In the genomic region with DNA sequence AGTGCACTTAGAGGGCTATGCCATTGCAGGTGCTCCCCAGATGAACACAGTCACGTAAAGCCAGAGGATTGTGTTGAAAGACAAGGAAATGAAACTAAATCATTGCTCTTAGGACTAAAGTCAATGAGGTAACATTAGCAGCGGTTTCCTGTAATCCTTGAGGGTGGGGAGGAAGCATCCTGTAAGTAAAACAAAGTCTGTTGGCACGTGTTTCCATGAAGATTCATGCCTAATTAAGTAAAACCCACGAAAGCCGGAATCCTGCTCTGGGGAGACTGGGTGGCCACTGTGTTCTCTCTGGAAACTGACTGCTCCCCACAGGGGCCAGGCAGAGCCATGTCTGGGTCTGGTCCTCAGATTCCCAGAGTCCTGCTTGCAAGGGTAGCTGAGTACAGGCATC, we compare ENCODE assay signal across 10 cellular contexts. TPM values are rescaled to one million over a fixed set of nuclear protein-coding genes. Genes with fewer than 3 reads are reported as not detected.
DNase-seq lines count a peak whose midpoint lies in the region; ATAC-seq, FAIRE-seq and TF ChIP-seq lines count a peak whose summit lies in the region.
"Had no signal": no experiment of that assay in that cellular context is flagged by ENCODE, and none has a peak within 500 bp of the region (broad histone marks: within the 10 kb centered on the region; RNA-seq: fewer than 3 reads in every experiment).

No MANE protein-coding gene starts in this region.

- peaks cover 22% of the 10 kb centered on the region for H3K4me1 Mint-ChIP-seq in nephron progenitor cell

- H3K4me3 Mint-ChIP-seq in nephron progenitor cell: no peak overlapping the region

- H3K27me3 ChIP-seq in HepG2 (ENCODE audit: control insufficient read depth in 1 of 2, insufficient read depth in 2 of 2, low read length in 2 of 2): peaks cover 1 to 29% of the 10 kb centered on the region in 2 experiments; a peak in 2 of 5 replicates

- H3K27me3 Mint-ChIP-seq in nephron progenitor cell (ENCODE audit: low read depth, poor library complexity): peaks cover 13% of the 10 kb centered on the region

- DNase-seq in GM12892 (ENCODE audit: insufficient read length) (no peak), NCI-H2196 treated with DMSO at 0.1 percent for 48 hours (lab: John Stamatoyannopoulos, UW; ENCODE audit: unreplicated experiment) (peak; percentile 44), HepG2 (ENCODE audit: low spot score) (no peak), DMS114 treated with DMSO at 0.1 percent for 48 hours (lab: John Stamatoyannopoulos, UW; ENCODE audit: unreplicated experiment) (no peak), C1 segment of cervical spinal cord (lab: John Stamatoyannopoulos, UW) (no peak), nephron progenitor cell (no peak), GF-D8 (lab: John Stamatoyannopoulos, UW) (no peak)
- DNase-seq: activated gamma-delta T cell, PC-3 had no signal

- no peaks in the 10 kb centered on the region for H3K9me3 ChIP-seq in HepG2 (ENCODE audit: low read length)

- FAIRE-seq in GM12892 (lab: Jason Lieb, UNC): peak; percentile 81
- FAIRE-seq in HepG2 (lab: Jason Lieb, UNC): no peak

- H3K9ac ChIP-seq in HepG2 (ENCODE audit: insufficient read depth, low read depth, low read length): no peak overlapping the region

- H2AFZ ChIP-seq in HepG2 (ENCODE audit: low read length): peak overlapping the region; percentile 47

- H3K36me3 ChIP-seq in HepG2 (replicated peaks in 1 of 2; ENCODE audit: control insufficient read depth in 1 of 2, insufficient read depth in 2 of 2, low read length in 2 of 2): no peaks in the 10 kb centered on the region

- in situ Hi-C loops in HepG2 (cut with HindIII; ENCODE audit: extremely low pct_ligation_motif_present, low pct_unique_long_range_greater_than_20kb): no loop called here

- H3K4me2 ChIP-seq in HepG2 (ENCODE audit: low read depth, low read length): peak overlapping the region; percentile 24; the same call in 1 of the 2 replicates

- no peak overlapping the region for H3K27ac ChIP-seq in HepG2 (ENCODE audit: extremely low read length, insufficient read depth, low read length)

- no peak overlapping the region for H3K4me3 ChIP-seq in HepG2 (replicated peaks in 1 of 3; ENCODE audit: insufficient read depth in 1 of 3, low read depth in 2 of 3, low read length in 3 of 3)

- no TSS peak for BruUV-seq in HepG2 (replicated peaks; lab: Mats Ljungman, UMichigan)

- peaks cover 32% of the 10 kb centered on the region for H3K9me3 Mint-ChIP-seq in nephron progenitor cell

- CTCF ChIA-PET in HepG2 (lab: Yijun Ruan, JAX; ENCODE audit: low intra/inter-chr PET ratio, low total read pairs): no interaction called here

- intact Hi-C loops in HepG2 (cut with micrococcal nuclease; ENCODE audit: unreplicated experiment): no loop called here

- TF ChIP-seq POLR2A in GM12892 (IDR thresholded peaks at IDR 0.05; ENCODE audit: low read depth, low read length): no peak
- no peak for TF ChIP-seq POLR2A in HepG2 (IDR thresholded peaks at IDR 0.05; ENCODE audit: insufficient read depth in 1 of 2, low read depth in 2 of 2, low read length in 2 of 2)

- POLR2A ChIA-PET in HepG2 (lab: Yijun Ruan, JAX): no interaction called here

- H3K27ac Mint-ChIP-seq in nephron progenitor cell: no peak overlapping the region

- TF ChIP-seq EP300 in HepG2 (IDR thresholded peaks at IDR 0.05; ENCODE audit: low read depth in 2 of 2, low read length in 2 of 2): no peak
- no peak for TF ChIP-seq EP300 in HepG2 (CRISPR knock-in tag; IDR thresholded peaks at IDR 0.05; ENCODE audit: borderline replicate concordance)

- no peak for TF ChIP-seq CTCF in HepG2 (CRISPR knock-in tag; IDR thresholded peaks at IDR 0.05)
- no peak for TF ChIP-seq CTCF in nephron progenitor cell (IDR thresholded peaks at IDR 0.05)

- peaks cover 13% of the 10 kb centered on the region for H3K36me3 Mint-ChIP-seq in nephron progenitor cell (ENCODE audit: low read depth)

- TF ChIP-seq RAD21 in HepG2 (CRISPR knock-in tag; IDR thresholded peaks at IDR 0.05): no peak

- 9% methylated on average over 4 of the region's 5 CpGs for WGBS in HepG2 (ENCODE audit: low lambda C conversion rate)

- ATAC-seq in GM21717 (IDR thresholded peaks at IDR 0.05; ENCODE audit: unreplicated experiment) (peak; percentile 59), HepG2 (no peak)
- ATAC-seq: PC-3 had no signal

- H3K79me2 ChIP-seq in HepG2 (ENCODE audit: insufficient read depth, low read length): no peaks in the 10 kb centered on the region

- no peaks in the 10 kb centered on the region for H4K20me1 ChIP-seq in HepG2 (ENCODE audit: insufficient read depth, low read length)

- no peaks in the 10 kb centered on the region; the same call in 1 of the 2 replicates for H3K4me1 ChIP-seq in HepG2 (ENCODE audit: insufficient read depth, low read length)

TF ChIP-seq in HepG2, 621 proteins besides CTCF, POLR2A, EP300 and RAD21:
- TF ChIP-seq YEATS2 (CRISPR knock-in tag; IDR thresholded peaks at IDR 0.05; ENCODE audit: borderline replicate concordance): no peak

RNA-seq across cellular contexts. Expression of gene STEAP1B, which starts 18.3 kb away (rescaled TPM):
- polyA plus RNA-seq in GM12892 (2012; ENCODE audit: missing spikeins): 0.53 TPM
- not detected in 2 replicates for total RNA-seq in HepG2 (2016; rRNA removed; fragmentation: Illumina TruSeq; extraction: Trizol)
- total RNA-seq in HepG2 (2016; cell fraction: cytosol; rRNA removed; fragmentation: Illumina TruSeq; extraction: Trizol; ENCODE audit: low read depth): not detected in 2 replicates
- not detected in 2 replicates for total RNA-seq in HepG2 (2016; cell fraction: insoluble cytoplasmic fraction; rRNA removed; fragmentation: Illumina TruSeq; extraction: Trizol)
- not detected in 2 replicates for total RNA-seq in HepG2 (2016; cell fraction: membrane; rRNA removed; fragmentation: Illumina TruSeq; extraction: Trizol)
- total RNA-seq in HepG2 (2016; cell fraction: nucleus; rRNA removed; fragmentation: Illumina TruSeq; extraction: Trizol): not detected in 2 replicates
- polyA plus RNA-seq in HepG2 (2011; rRNA removed): not detected in 2 replicates
- polyA plus RNA-seq in HepG2 (2011; cell fraction: cytosol; rRNA removed): not detected in 2 replicates
- polyA plus RNA-seq in HepG2 (2011; cell fraction: nucleus; rRNA removed): not detected in 2 replicates
- polyA plus RNA-seq in HepG2 (2012): not detected in 2 replicates
- polyA plus RNA-seq in HepG2 (2016; cell fraction: cytosol; fragmentation: Illumina TruSeq; extraction: Trizol; ENCODE audit: low read depth): not detected in 2 replicates
- not detected in 2 replicates for polyA plus RNA-seq in HepG2 (2016; cell fraction: insoluble cytoplasmic fraction; fragmentation: Illumina TruSeq; extraction: Trizol; ENCODE audit: low read depth)
- polyA plus RNA-seq in HepG2 (2016; cell fraction: membrane; fragmentation: Illumina TruSeq; extraction: Trizol; ENCODE audit: low read depth): not detected in 2 replicates
- polyA plus RNA-seq in HepG2 (2016; cell fraction: nucleus; fragmentation: Illumina TruSeq; extraction: Trizol; ENCODE audit: insufficient read depth, low read depth): not detected in 2 replicates
- 0.58 TPM in 1 of 2 replicates, not detected in the other for polyA minus RNA-seq in HepG2 (2011; rRNA and poly(A)+ RNA removed; ENCODE audit: low replicate concordance)
- not detected in 2 replicates for polyA minus RNA-seq in HepG2 (2011; cell fraction: cytosol; rRNA and poly(A)+ RNA removed)
- polyA minus RNA-seq in HepG2 (2011; cell fraction: nucleus; rRNA and poly(A)+ RNA removed): 0.37 TPM in 1 of 2 replicates, not detected in the other
